Comparison of ENCODE assay signal across 8 cellular contexts in the genomic region with DNA sequence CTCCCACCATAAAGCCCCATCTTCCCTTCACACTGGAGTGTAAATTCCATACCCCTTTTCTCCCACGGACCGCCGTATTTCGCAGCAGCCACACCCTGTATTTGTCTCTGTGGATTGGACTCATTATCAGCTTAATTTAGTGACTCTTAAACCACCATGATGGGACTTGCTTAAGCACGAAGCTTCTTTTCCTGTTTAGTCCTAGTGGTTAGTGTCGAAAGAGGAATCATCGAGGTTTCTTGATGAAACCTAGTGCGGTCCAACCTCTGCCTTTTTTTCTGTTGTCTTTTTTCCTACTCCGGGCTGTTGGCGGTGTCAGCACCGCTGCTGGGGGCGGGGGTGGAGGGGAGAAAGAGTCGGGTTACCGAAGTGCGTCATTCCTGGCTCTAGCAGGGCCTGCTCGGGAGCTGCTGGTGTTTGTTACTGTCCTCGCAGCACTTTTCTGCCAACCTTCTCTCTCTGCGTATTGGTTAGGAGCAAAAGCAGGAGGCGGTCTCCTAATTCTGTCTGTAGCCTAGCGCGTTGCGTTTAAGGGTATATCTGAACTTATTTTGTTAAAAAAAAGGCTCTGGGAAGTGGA. TPM values are rescaled to one million over a fixed set of nuclear protein-coding genes. Genes with fewer than 3 reads are reported as not detected.
A peak's percentile ranks its signal among the peaks of the same experiment; 100 is the strongest.
DNase-seq lines count a peak whose midpoint lies in the region; ATAC-seq and TF ChIP-seq lines count a peak whose summit lies in the region.

No MANE protein-coding gene starts in this region.

- H3K4me1 ChIP-seq in adipocyte (ENCODE audit: control insufficient read depth, insufficient read depth, low read length) (peaks cover 13% of the 10 kb centered on the region), upper lobe of left lung (peaks cover under 1 to 14% (median 10%) of the 10 kb centered on the region in 4 donors)

- intact Hi-C loops in cardiac septum (cut with DNase I) = loop anchor here (5.0 to 10.0 kb wide), 2 partner anchors 54 to 108 kb away; no protein-coding TSS in a partner anchor

- no peaks in the 10 kb centered on the region for H3K36me3 ChIP-seq in adipocyte (ENCODE audit: control insufficient read depth, insufficient read depth, low read length, severe bottlenecking)
- no peaks in the 10 kb centered on the region for H3K36me3 ChIP-seq in upper lobe of left lung

- no peak for TF ChIP-seq CTCF in GM12875 (IDR thresholded peaks at IDR 0.05; ENCODE audit: borderline replicate concordance, insufficient read depth, low read depth, low read length)
- TF ChIP-seq CTCF in upper lobe of left lung (IDR thresholded peaks at IDR 0.05) = no peak

- H3K9me3 ChIP-seq in adipocyte (ENCODE audit: control insufficient read depth, low read length) = no peaks in the 10 kb centered on the region
- no peaks in the 10 kb centered on the region for H3K9me3 ChIP-seq in upper lobe of left lung

- H3K27me3 ChIP-seq in adipocyte (replicated peaks; ENCODE audit: control insufficient read depth, insufficient read depth, low read length) (no peaks in the 10 kb centered on the region), upper lobe of left lung (no peaks in the 10 kb centered on the region)

- TF ChIP-seq EP300 in upper lobe of left lung (IDR thresholded peaks at IDR 0.05) = no peak

- H3K9ac ChIP-seq in adipocyte (ENCODE audit: low read length) = peak overlapping the region; percentile 94

- H3K27ac ChIP-seq in upper lobe of left lung = peak overlapping the region; percentile 98 to 99 (median 98)

- H3K4me3 ChIP-seq in GM12875 (ENCODE audit: low read depth, low read length) (peak overlapping the region; percentile 77), adipocyte (ENCODE audit: low read length) (peak overlapping the region; percentile 91), upper lobe of left lung (peak overlapping the region; percentile 5 to 67 (median 56))

- ATAC-seq in HG02840 (IDR thresholded peaks at IDR 0.05; ENCODE audit: low FRiP score, unreplicated experiment) = peak; percentile 47
- ATAC-seq in upper lobe of left lung (ENCODE audit: low FRiP score in 2 of 2) = peak; percentile 80 to 81

- DNase-seq in NCI-H1436 (lab: John Stamatoyannopoulos, UW) = peak; percentile 91
- DNase-seq in SW480 (ENCODE audit: low spot score) = peak; percentile 94
- peak; percentile 93 for DNase-seq in adipocyte (ENCODE audit: low read depth)
- DNase-seq in cardiac septum (ENCODE audit: low spot score) = peak; percentile 93
- peak; percentile 88 for DNase-seq in pons (ENCODE audit: low spot score)
- peak; percentile 85 to 90 for DNase-seq in upper lobe of left lung

- peak in 3 of 4 donors; percentile 50 to 80 (median 52) for TF ChIP-seq POLR2A in upper lobe of left lung (IDR thresholded peaks at IDR 0.05)

- WGBS in upper lobe of left lung, 2 donors = 1 to 22% methylated on average over 21 to 22 of the region's 22 CpGs

RNA-seq across cellular contexts. Expression of gene STAG2, which starts 1.4 kb away (rescaled TPM):
- total RNA-seq in cardiac septum = 32.7 TPM
- total RNA-seq in upper lobe of left lung = 100 to 1,000 TPM in 2 of 6 donors, 10 to 100 TPM in 4; 49.9 to 105 (median 68.1) TPM

Comparison
In these comparisons a context has a peak if more than half of its experiments do, and no peak if none do; other contexts are left out.
1. Peak in every context shown above with its lines: DNase-seq, ATAC-seq, H3K4me3 ChIP-seq and H3K27ac ChIP-seq.